1 cellular context compared by ENCODE assay signal in the genomic region with DNA sequence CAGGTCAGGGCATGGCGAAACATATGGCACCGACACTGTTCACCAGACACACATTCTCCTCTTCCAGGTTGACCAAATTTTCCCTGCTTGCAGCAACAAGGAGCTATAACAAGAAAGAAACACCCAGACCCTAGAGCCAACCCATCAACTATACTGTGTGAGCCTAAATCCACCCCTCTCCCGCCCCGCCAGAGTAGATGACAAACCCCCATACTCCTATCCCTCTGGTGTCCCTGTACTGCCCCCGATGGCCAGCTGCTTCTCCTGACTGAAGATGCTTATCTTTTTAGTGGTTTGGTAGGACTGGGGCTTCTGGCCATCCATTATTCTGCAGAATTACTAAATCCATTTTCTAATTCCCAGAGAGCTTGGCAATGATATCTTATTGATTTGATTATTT.
TF ChIP-seq lines count a peak whose summit lies in the region.

No MANE protein-coding gene starts in this region.

TF ChIP-seq in GM23338, 12 proteins besides CTCF, POLR2A, EP300 and RAD21 (continued from another document):
- TF ChIP-seq, protein P1, sequence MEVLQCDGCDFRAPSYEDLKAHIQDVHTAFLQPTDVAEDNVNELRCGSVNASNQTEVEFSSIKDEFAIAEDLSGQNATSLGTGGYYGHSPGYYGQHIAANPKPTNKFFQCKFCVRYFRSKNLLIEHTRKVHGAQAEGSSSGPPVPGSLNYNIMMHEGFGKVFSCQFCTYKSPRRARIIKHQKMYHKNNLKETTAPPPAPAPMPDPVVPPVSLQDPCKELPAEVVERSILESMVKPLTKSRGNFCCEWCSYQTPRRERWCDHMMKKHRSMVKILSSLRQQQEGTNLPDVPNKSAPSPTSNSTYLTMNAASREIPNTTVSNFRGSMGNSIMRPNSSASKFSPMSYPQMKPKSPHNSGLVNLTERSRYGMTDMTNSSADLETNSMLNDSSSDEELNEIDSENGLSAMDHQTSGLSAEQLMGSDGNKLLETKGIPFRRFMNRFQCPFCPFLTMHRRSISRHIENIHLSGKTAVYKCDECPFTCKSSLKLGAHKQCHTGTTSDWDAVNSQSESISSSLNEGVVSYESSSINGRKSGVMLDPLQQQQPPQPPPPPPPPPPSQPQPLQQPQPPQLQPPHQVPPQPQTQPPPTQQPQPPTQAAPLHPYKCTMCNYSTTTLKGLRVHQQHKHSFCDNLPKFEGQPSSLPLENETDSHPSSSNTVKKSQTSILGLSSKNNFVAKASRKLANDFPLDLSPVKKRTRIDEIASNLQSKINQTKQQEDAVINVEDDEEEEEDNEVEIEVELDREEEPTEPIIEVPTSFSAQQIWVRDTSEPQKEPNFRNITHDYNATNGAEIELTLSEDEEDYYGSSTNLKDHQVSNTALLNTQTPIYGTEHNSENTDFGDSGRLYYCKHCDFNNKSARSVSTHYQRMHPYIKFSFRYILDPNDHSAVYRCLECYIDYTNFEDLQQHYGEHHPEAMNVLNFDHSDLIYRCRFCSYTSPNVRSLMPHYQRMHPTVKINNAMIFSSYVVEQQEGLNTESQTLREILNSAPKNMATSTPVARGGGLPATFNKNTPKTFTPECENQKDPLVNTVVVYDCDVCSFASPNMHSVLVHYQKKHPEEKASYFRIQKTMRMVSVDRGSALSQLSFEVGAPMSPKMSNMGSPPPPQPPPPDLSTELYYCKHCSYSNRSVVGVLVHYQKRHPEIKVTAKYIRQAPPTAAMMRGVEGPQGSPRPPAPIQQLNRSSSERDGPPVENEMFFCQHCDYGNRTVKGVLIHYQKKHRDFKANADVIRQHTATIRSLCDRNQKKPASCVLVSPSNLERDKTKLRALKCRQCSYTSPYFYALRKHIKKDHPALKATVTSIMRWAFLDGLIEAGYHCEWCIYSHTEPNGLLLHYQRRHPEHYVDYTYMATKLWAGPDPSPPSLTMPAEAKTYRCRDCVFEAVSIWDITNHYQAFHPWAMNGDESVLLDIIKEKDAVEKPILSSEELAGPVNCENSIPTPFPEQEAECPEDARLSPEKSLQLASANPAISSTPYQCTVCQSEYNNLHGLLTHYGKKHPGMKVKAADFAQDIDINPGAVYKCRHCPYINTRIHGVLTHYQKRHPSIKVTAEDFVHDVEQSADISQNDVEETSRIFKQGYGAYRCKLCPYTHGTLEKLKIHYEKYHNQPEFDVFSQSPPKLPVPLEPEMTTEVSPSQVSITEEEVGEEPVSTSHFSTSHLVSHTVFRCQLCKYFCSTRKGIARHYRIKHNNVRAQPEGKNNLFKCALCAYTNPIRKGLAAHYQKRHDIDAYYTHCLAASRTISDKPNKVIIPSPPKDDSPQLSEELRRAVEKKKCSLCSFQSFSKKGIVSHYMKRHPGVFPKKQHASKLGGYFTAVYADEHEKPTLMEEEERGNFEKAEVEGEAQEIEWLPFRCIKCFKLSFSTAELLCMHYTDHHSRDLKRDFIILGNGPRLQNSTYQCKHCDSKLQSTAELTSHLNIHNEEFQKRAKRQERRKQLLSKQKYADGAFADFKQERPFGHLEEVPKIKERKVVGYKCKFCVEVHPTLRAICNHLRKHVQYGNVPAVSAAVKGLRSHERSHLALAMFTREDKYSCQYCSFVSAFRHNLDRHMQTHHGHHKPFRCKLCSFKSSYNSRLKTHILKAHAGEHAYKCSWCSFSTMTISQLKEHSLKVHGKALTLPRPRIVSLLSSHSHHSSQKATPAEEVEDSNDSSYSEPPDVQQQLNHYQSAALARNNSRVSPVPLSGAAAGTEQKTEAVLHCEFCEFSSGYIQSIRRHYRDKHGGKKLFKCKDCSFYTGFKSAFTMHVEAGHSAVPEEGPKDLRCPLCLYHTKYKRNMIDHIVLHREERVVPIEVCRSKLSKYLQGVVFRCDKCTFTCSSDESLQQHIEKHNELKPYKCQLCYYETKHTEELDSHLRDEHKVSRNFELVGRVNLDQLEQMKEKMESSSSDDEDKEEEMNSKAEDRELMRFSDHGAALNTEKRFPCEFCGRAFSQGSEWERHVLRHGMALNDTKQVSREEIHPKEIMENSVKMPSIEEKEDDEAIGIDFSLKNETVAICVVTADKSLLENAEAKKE (CRISPR knock-in tag; IDR thresholded peaks at IDR 0.05) = no peak
- TF ChIP-seq NANOG (IDR thresholded peaks at IDR 0.05; ENCODE audit: borderline replicate concordance) (no peak), EZH2 (IDR thresholded peaks at IDR 0.05; ENCODE audit: low read depth, unreplicated experiment) (no peak), STAT1 (IDR thresholded peaks at IDR 0.05; ENCODE audit: unreplicated experiment) (no peak), JUNB (IDR thresholded peaks at IDR 0.05; ENCODE audit: unreplicated experiment) (no peak), ZNF331 (CRISPR knock-in tag; IDR thresholded peaks at IDR 0.05; ENCODE audit: low read depth) (no peak), ZNF114 (CRISPR knock-in tag; IDR thresholded peaks at IDR 0.05) (no peak)
- TF ChIP-seq, protein P2, sequence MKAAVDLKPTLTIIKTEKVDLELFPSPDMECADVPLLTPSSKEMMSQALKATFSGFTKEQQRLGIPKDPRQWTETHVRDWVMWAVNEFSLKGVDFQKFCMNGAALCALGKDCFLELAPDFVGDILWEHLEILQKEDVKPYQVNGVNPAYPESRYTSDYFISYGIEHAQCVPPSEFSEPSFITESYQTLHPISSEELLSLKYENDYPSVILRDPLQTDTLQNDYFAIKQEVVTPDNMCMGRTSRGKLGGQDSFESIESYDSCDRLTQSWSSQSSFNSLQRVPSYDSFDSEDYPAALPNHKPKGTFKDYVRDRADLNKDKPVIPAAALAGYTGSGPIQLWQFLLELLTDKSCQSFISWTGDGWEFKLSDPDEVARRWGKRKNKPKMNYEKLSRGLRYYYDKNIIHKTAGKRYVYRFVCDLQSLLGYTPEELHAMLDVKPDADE (IDR thresholded peaks at IDR 0.05) = no peak
- TF ChIP-seq, protein P3, sequence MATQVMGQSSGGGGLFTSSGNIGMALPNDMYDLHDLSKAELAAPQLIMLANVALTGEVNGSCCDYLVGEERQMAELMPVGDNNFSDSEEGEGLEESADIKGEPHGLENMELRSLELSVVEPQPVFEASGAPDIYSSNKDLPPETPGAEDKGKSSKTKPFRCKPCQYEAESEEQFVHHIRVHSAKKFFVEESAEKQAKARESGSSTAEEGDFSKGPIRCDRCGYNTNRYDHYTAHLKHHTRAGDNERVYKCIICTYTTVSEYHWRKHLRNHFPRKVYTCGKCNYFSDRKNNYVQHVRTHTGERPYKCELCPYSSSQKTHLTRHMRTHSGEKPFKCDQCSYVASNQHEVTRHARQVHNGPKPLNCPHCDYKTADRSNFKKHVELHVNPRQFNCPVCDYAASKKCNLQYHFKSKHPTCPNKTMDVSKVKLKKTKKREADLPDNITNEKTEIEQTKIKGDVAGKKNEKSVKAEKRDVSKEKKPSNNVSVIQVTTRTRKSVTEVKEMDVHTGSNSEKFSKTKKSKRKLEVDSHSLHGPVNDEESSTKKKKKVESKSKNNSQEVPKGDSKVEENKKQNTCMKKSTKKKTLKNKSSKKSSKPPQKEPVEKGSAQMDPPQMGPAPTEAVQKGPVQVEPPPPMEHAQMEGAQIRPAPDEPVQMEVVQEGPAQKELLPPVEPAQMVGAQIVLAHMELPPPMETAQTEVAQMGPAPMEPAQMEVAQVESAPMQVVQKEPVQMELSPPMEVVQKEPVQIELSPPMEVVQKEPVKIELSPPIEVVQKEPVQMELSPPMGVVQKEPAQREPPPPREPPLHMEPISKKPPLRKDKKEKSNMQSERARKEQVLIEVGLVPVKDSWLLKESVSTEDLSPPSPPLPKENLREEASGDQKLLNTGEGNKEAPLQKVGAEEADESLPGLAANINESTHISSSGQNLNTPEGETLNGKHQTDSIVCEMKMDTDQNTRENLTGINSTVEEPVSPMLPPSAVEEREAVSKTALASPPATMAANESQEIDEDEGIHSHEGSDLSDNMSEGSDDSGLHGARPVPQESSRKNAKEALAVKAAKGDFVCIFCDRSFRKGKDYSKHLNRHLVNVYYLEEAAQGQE (IDR thresholded peaks at IDR 0.05; ENCODE audit: unreplicated experiment) = no peak
